Comparison of ENCODE assay signal across 23 cellular contexts in the genomic region with DNA sequence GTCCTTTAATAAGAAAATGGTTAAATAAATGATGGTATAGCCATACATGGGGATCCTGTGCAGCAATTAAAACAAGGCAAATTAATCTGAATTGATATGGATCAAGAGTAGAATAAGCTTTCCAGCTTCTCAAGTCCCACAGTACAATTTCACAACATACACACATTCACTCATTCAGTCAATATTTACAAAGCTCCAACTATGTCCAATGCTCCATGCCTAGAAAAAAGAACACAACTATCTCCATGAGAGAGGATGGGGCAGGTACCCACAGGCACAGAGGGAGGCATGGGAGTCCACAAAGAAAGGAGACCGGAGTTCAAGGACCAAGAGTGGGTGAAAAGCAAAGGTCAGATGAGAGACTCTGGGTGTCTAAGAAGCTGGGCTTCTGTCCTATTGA.
"Had no signal": no experiment of that assay in that cellular context is flagged by ENCODE, and none has a peak within 500 bp of the region (broad histone marks: within the 10 kb centered on the region; RNA-seq: fewer than 3 reads in every experiment).

No MANE protein-coding gene starts in this region.

- DNase-seq: activated CD4-positive, alpha-beta memory T cell treated with anti-CD3 and anti-CD28 coated beads for 36 hours; activated CD4-positive, alpha-beta T cell treated with anti-CD3 and anti-CD28 coated beads, Interleukin-2, amount 10 ng/mL, durations not matched to agents 7 days and 5 days; activated CD4-positive, CD25-positive, alpha-beta regulatory T cell; activated CD8-positive, alpha-beta memory T cell treated with anti-CD3 and anti-CD28 coated beads for 24 hours; activated gamma-delta T cell treated with Interleukin-2 at 50 U/mL for 16 hours; activated naive CD4-positive, alpha-beta T cell treated with anti-CD3 and anti-CD28 coated beads, Interleukin-2, amount 10 ng/mL, durations not matched to agents 7 days and 5 days; activated naive CD8-positive, alpha-beta T cell treated with anti-CD3 and anti-CD28 coated beads for 36 hours; activated T-cell treated with anti-CD3 and anti-CD28 coated beads for 4 hours; activated T-cell treated with anti-CD3 and anti-CD28 coated beads, Interleukin-2, amount 50 U/mL, for 72 hours; brain microvascular endothelial cell; cerebellar nuclear complex; Kasumi-1; NCI-H1105 treated with DMSO at 0.1 percent for 48 hours; NCI-H1436 treated with DMSO at 0.1 percent for 48 hours; NCI-H187; NCI-H524 treated with DMSO at 0.1 percent for 48 hours; NCI-H748 treated with DMSO at 0.1 percent for 48 hours; PC-9; SHP77 treated with DMSO at 0.1 percent for 48 hours; T-helper 17 cell; T-helper 9 cell had no signal

- H3K4me3 Mint-ChIP-seq: activated CD4-positive, alpha-beta memory T cell treated with anti-CD3 and anti-CD28 coated beads for 36 hours; activated CD4-positive, alpha-beta T cell treated with anti-CD3 and anti-CD28 coated beads, Interleukin-2, amount 10 ng/mL, durations not matched to agents 7 days and 5 days; activated naive CD4-positive, alpha-beta T cell treated with anti-CD3 and anti-CD28 coated beads, Interleukin-2, amount 10 ng/mL, durations not matched to agents 7 days and 5 days; activated naive CD8-positive, alpha-beta T cell treated with anti-CD3 and anti-CD28 coated beads for 36 hours; activated T-cell treated with anti-CD3 and anti-CD28 coated beads, Interleukin-2, amount 50 U/mL, for 72 hours; T-helper 17 cell had no signal

- H3K27ac ChIP-seq: brain microvascular endothelial cell, PC-9, VCaP had no signal

- H3K4me3 ChIP-seq: PC-9 had no signal

- H3K36me3 Mint-ChIP-seq: activated CD4-positive, alpha-beta memory T cell treated with anti-CD3 and anti-CD28 coated beads for 36 hours; activated naive CD4-positive, alpha-beta T cell treated with anti-CD3 and anti-CD28 coated beads, Interleukin-2, amount 10 ng/mL, durations not matched to agents 7 days and 5 days; activated naive CD8-positive, alpha-beta T cell treated with anti-CD3 and anti-CD28 coated beads for 36 hours had no signal

- H2AFZ ChIP-seq: PC-9 had no signal

- H3K9me3 Mint-ChIP-seq: activated CD4-positive, alpha-beta memory T cell treated with anti-CD3 and anti-CD28 coated beads for 36 hours; activated CD4-positive, alpha-beta T cell treated with anti-CD3 and anti-CD28 coated beads, Interleukin-2, amount 10 ng/mL, durations not matched to agents 7 days and 5 days; activated naive CD4-positive, alpha-beta T cell treated with anti-CD3 and anti-CD28 coated beads, Interleukin-2, amount 10 ng/mL, durations not matched to agents 7 days and 5 days; activated naive CD8-positive, alpha-beta T cell treated with anti-CD3 and anti-CD28 coated beads for 36 hours; activated T-helper 2 cell treated with anti-CD3 and anti-CD28 coated beads, Interferon-gamma antibody, Interleukin-2, Interleukin-4, amounts not matched to agents 10 μg/mL and 5 μg/mL and 100 μg/mL, durations not matched to agents 14 hours and 24 hours and 36 hours had no signal

- H3K27me3 ChIP-seq: brain microvascular endothelial cell had no signal

- ATAC-seq: activated T-cell treated with anti-CD3 and anti-CD28 coated beads, Interleukin-2, amount 50 U/mL, for 72 hours; T-helper 17 cell had no signal

- H3K36me3 ChIP-seq: brain microvascular endothelial cell had no signal

- H3K27ac Mint-ChIP-seq: activated CD4-positive, alpha-beta memory T cell treated with anti-CD3 and anti-CD28 coated beads for 36 hours; activated CD4-positive, alpha-beta T cell treated with anti-CD3 and anti-CD28 coated beads, Interleukin-2, amount 10 ng/mL, durations not matched to agents 7 days and 5 days; activated naive CD4-positive, alpha-beta T cell treated with anti-CD3 and anti-CD28 coated beads, Interleukin-2, amount 10 ng/mL, durations not matched to agents 7 days and 5 days; activated naive CD8-positive, alpha-beta T cell treated with anti-CD3 and anti-CD28 coated beads for 36 hours; activated T-cell treated with anti-CD3 and anti-CD28 coated beads, Interleukin-2, amount 50 U/mL, for 72 hours; activated T-helper 2 cell treated with anti-CD3 and anti-CD28 coated beads, Interferon-gamma antibody, Interleukin-2, Interleukin-4, amounts not matched to agents 10 μg/mL and 5 μg/mL and 100 μg/mL, durations not matched to agents 14 hours and 24 hours and 36 hours; T-helper 17 cell had no signal

- H3K4me2 ChIP-seq: PC-9 had no signal
